In genomic region chr6:37741757-37742400, GRCh38 we compare ENCODE assay signal across 8 cellular contexts. TPM values are rescaled to one million over a fixed set of nuclear protein-coding genes. Genes with fewer than 3 reads are reported as not detected.
DNase-seq lines count a peak whose midpoint lies in the region; ATAC-seq, FAIRE-seq and TF ChIP-seq lines count a peak whose summit lies in the region.
"Had no signal": no experiment of that assay in that cellular context is flagged by ENCODE, and none has a peak within 500 bp of the region (broad histone marks: within the 10 kb centered on the region; RNA-seq: fewer than 3 reads in every experiment).

No MANE protein-coding gene starts in this region.

- no peaks in the 10 kb centered on the region for H3K9me3 Mint-ChIP-seq in neural progenitor cell

- no peak overlapping the region for H3K4me3 Mint-ChIP-seq in neural progenitor cell

- CTCF ChIA-PET in GM10248 (lab: Yijun Ruan, JAX) (interaction anchor here (0.7 to 2.1 kb wide), 7 partner anchors 11 to 752 kb away, joined by 3 to 6 read pairs (median 3); no protein-coding TSS in a partner anchor), endothelial cell of umbilical vein (lab: Charles Lee) (interaction anchor here (0.6 to 1.6 kb wide), 9 partner anchors 10 to 828 kb away, joined by 3 to 13 read pairs (median 5); no protein-coding TSS in a partner anchor)

- no peaks in the 10 kb centered on the region for H3K36me3 ChIP-seq in endothelial cell of umbilical vein (ENCODE audit: control insufficient read depth in 2 of 2, extremely low read depth in 1 of 2, insufficient read depth in 2 of 2, low read length in 2 of 2)
- H3K36me3 ChIP-seq in neural progenitor cell: no peaks in the 10 kb centered on the region

- no peak for DNase-seq in GM10248 (ENCODE audit: extremely low spot score)
- peak; percentile 68 for DNase-seq in NCI-H146 treated with DMSO at 0.1 percent for 48 hours (lab: John Stamatoyannopoulos, UW; ENCODE audit: unreplicated experiment)
- peak; percentile 20 for DNase-seq in endothelial cell of umbilical vein (ENCODE audit: low read depth, low spot score)
- peak; percentile 56 for DNase-seq in neural progenitor cell (ENCODE audit: low spot score)
- DNase-seq in NCI-H2081 treated with DMSO at 0.1 percent for 48 hours (lab: John Stamatoyannopoulos, UW): no peak
- DNase-seq in epidermal melanocyte (ENCODE audit: insufficient read length, low spot score): no peak
- DNase-seq: hippocampal formation had no signal

- TF ChIP-seq CTCF in GM10248 (IDR thresholded peaks at IDR 0.05; ENCODE audit: control extremely low read depth, extremely low read depth, low read depth, missing control alignments): peak; percentile 30
- peak; percentile 35 to 63 for TF ChIP-seq CTCF in endothelial cell of umbilical vein (IDR thresholded peaks at IDR 0.05; ENCODE audit: extremely low read depth in 1 of 2, insufficient read depth in 1 of 2, low read depth in 1 of 2, low read length in 2 of 2)
- peak; percentile 56 for TF ChIP-seq CTCF in neural progenitor cell (IDR thresholded peaks at IDR 0.05)

- no peaks in the 10 kb centered on the region for H3F3A ChIP-seq in neural progenitor cell (ENCODE audit: low read depth)

- TF ChIP-seq POLR2A in endothelial cell of umbilical vein (IDR thresholded peaks at IDR 0.05; ENCODE audit: low read depth, low read length): no peak

- POLR2A ChIA-PET in GM10248 (lab: Yijun Ruan, JAX): no interaction called here
- POLR2A ChIA-PET in endothelial cell of umbilical vein (lab: Charles Lee): no interaction called here

- H3K9me3 ChIP-seq in endothelial cell of umbilical vein (replicated peaks; ENCODE audit: control insufficient read depth, insufficient read depth, low read length) (no peaks in the 10 kb centered on the region), neural progenitor cell (ENCODE audit: low read depth) (no peaks in the 10 kb centered on the region)

- BruUV-seq in endothelial cell of umbilical vein (replicated peaks; lab: Mats Ljungman, UMichigan): no TSS peak

- no peaks in the 10 kb centered on the region for H3K4me1 ChIP-seq in endothelial cell of umbilical vein (ENCODE audit: control insufficient read depth, extremely low read depth, insufficient read depth, low read length)
- no peaks in the 10 kb centered on the region for H3K4me1 ChIP-seq in neural progenitor cell

- H3K36me3 Mint-ChIP-seq in neural progenitor cell: no peaks in the 10 kb centered on the region

- H2AFZ ChIP-seq in endothelial cell of umbilical vein (ENCODE audit: low read depth, low read length) (no peak overlapping the region), neural progenitor cell (replicated peaks) (peak overlapping the region; percentile 82)

- H3K9me1 ChIP-seq in endothelial cell of umbilical vein (replicated peaks; ENCODE audit: control insufficient read depth, extremely low read depth, insufficient read depth, low read length): no peaks in the 10 kb centered on the region

- dilution Hi-C loops in endothelial cell of umbilical vein (cut with MboI; ENCODE audit: extremely low pct_ligation_motif_present, low sequenced_read_pairs): no loop called here

- intact Hi-C loops in endothelial cell of umbilical vein (cut with micrococcal nuclease): no loop called here

- H3K4me3 ChIP-seq in endothelial cell of umbilical vein (replicated peaks in 1 of 3; ENCODE audit: insufficient read depth in 1 of 3, low read depth in 1 of 3, low read length in 3 of 3) (no peak overlapping the region), neural progenitor cell (no peak overlapping the region)

- H3K79me2 ChIP-seq in endothelial cell of umbilical vein (ENCODE audit: control insufficient read depth, insufficient read depth, low read length) (no peaks in the 10 kb centered on the region), neural progenitor cell (ENCODE audit: low read depth) (no peaks in the 10 kb centered on the region)

- no peak overlapping the region for H3K4me2 ChIP-seq in endothelial cell of umbilical vein (ENCODE audit: insufficient read depth, low read length)
- no peak overlapping the region for H3K4me2 ChIP-seq in neural progenitor cell

- no peak for FAIRE-seq in endothelial cell of umbilical vein (lab: Jason Lieb, UNC)

- H3K27me3 Mint-ChIP-seq in neural progenitor cell (ENCODE audit: insufficient read depth, low read depth): peaks cover 12% of the 10 kb centered on the region

- H4K20me1 ChIP-seq in endothelial cell of umbilical vein (replicated peaks; ENCODE audit: control insufficient read depth, extremely low read depth, insufficient read depth, low read length) (no peaks in the 10 kb centered on the region), neural progenitor cell (ENCODE audit: low read depth) (no peaks in the 10 kb centered on the region)

- peaks cover 18% of the 10 kb centered on the region for H3K4me1 Mint-ChIP-seq in neural progenitor cell

- H3K27me3 ChIP-seq in endothelial cell of umbilical vein (ENCODE audit: control insufficient read depth in 2 of 2, insufficient read depth in 2 of 2, low read length in 2 of 2): peaks cover 30 to 32% of the 10 kb centered on the region in 2 experiments
- no peaks in the 10 kb centered on the region for H3K27me3 ChIP-seq in neural progenitor cell

- no peak overlapping the region for H3K27ac ChIP-seq in endothelial cell of umbilical vein (ENCODE audit: insufficient read depth, low read depth, low read length)
- no peak overlapping the region for H3K27ac ChIP-seq in neural progenitor cell

- ATAC-seq in GM18873 (IDR thresholded peaks at IDR 0.05; ENCODE audit: low FRiP score, unreplicated experiment): no peak

- H3K9ac ChIP-seq in endothelial cell of umbilical vein (replicated peaks; ENCODE audit: extremely low read depth, insufficient read depth, low read length) (no peak overlapping the region), neural progenitor cell (no peak overlapping the region)

- H3K27ac Mint-ChIP-seq in neural progenitor cell: no peak overlapping the region

TF ChIP-seq in endothelial cell of umbilical vein, 7 proteins besides CTCF, POLR2A, EP300 and RAD21:
- TF ChIP-seq MYC (IDR thresholded peaks at IDR 0.05; ENCODE audit: low read depth, low read length): no peak
- no peak for TF ChIP-seq FOS (IDR thresholded peaks at IDR 0.05; ENCODE audit: borderline replicate concordance, insufficient read depth, low read length)
- no peak for TF ChIP-seq MAX (IDR thresholded peaks at IDR 0.05; ENCODE audit: insufficient read depth, insufficient read length)
- no peak for TF ChIP-seq EZH2 (IDR thresholded peaks at IDR 0.05; ENCODE audit: borderline replicate concordance, low read depth, low read length, severe bottlenecking)
- TF ChIP-seq JUN (IDR thresholded peaks at IDR 0.05; ENCODE audit: borderline replicate concordance, insufficient read depth, insufficient read length, low read depth): no peak
- no peak for TF ChIP-seq POLR2AphosphoS5 (IDR thresholded peaks at IDR 0.05; ENCODE audit: insufficient read depth, low read depth, low read length)
- TF ChIP-seq GATA2 (IDR thresholded peaks at IDR 0.05; ENCODE audit: insufficient read depth, insufficient read length, low read depth, low read length): no peak

RNA-seq across cellular contexts. Expression of gene MDGA1, which starts 44.2 kb away (rescaled TPM):
- total RNA-seq in endothelial cell of umbilical vein: 0.25 and 1.6 TPM in 2 replicates
- 0.28 and 0.89 TPM in 2 replicates for polyA plus RNA-seq in endothelial cell of umbilical vein
- 0.25 and 0.76 TPM in 2 replicates for polyA plus RNA-seq in endothelial cell of umbilical vein (2011; cell fraction: cytosol; rRNA removed)
- 0.88 and 1.3 TPM in 2 replicates for polyA plus RNA-seq in endothelial cell of umbilical vein (2011; cell fraction: nucleus; rRNA removed)
- polyA plus RNA-seq in endothelial cell of umbilical vein (2012): 0.60 and 0.83 TPM in 2 replicates
- polyA minus RNA-seq in endothelial cell of umbilical vein: 0.58 and 0.89 TPM in 2 replicates
- polyA minus RNA-seq in endothelial cell of umbilical vein (2011; cell fraction: cytosol; rRNA and poly(A)+ RNA removed): not detected
- polyA minus RNA-seq in endothelial cell of umbilical vein (2011; cell fraction: nucleus; rRNA and poly(A)+ RNA removed): 1.2 and 2.4 TPM in 2 replicates
- total RNA-seq in neural progenitor cell (ENCODE audit: low replicate concordance): 1.3 and 3.8 TPM in 2 replicates

Comparison
In these comparisons a context has a peak if more than half of its experiments do, and no peak if none do; other contexts are left out.
1. DNase-seq: peak in NCI-H146 treated with DMSO at 0.1 percent for 48 hours (single experiment), endothelial cell of umbilical vein (single experiment) and neural progenitor cell (single experiment); none in GM10248 (single experiment), NCI-H2081 treated with DMSO at 0.1 percent for 48 hours (single experiment) and epidermal melanocyte (single experiment).
2. Peak in every context shown above with its lines, with median percentiles within 50 percentile points of each other: CTCF ChIP-seq.